In the genomic region with DNA sequence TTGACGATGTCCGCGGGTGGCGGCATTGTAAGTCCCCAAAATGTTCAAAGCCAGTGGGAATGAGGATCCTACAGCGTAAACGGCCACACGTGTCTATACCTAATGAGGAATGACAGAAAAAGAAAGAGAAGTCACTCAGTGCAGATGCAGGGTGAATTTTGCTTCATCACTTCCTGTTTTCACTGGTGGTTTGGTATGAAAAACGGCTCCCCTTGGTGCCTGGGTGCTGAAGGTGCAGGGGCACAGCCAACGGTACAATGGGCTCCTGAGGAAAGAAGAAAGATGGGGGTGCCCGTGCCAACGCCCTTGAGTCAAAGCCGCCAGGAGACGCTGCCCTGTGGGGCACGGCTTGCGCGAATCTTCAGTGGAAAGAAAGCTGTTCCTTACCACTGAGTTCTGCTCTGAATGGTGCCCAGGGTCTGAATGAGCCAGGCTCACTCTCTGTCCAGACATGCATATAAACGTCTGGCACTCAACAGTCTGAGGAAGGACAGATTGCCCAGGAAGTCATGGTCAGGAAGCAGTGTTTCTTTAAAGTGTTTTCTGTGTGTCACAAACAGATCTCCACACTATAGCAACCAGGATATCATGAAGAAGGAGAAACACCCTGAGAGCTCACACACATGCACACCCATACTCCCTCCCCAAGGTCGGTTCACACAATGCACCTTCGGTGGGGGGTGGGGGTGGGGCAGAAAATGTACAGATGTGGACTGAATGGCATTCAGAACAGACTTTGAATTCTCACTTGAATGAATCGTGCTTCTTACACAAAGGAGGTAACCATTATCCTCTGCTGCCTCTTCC, we compare ENCODE assay signal across 8 cellular contexts.
A peak's percentile ranks its signal among the peaks of the same experiment; 100 is the strongest.
DNase-seq lines count a peak whose midpoint lies in the region; ATAC-seq and TF ChIP-seq lines count a peak whose summit lies in the region.

No MANE protein-coding gene starts in this region.

- peak overlapping the region; percentile 84 for H3K27ac ChIP-seq in CD4-positive, CD25-positive, alpha-beta regulatory T cell (ENCODE audit: insufficient read depth, low read length, poor library complexity, severe bottlenecking)
- peak overlapping the region; percentile 93 for H3K27ac ChIP-seq in HL-60 (replicated peaks)

- CTCF ChIA-PET in activated CD4-positive, alpha-beta T cell treated with anti-CD3 and anti-CD28 coated beads, Interleukin-2, amount 10 ng/mL, durations not matched to agents 7 days and 5 days (lab: Charles Lee), result interaction anchor here (0.6 to 2.3 kb wide), 6 partner anchors 8 to 82 kb away, joined by 3 to 14 read pairs (median 4); no protein-coding TSS in a partner anchor

- H3K9me3 ChIP-seq in CD4-positive, CD25-positive, alpha-beta regulatory T cell (ENCODE audit: control insufficient read depth in 2 of 2, low read length in 2 of 2), result no peaks in the 10 kb centered on the region

- peaks cover 30 to 92% (median 62%) of the 10 kb centered on the region in 4 donors for H3K4me1 Mint-ChIP-seq in CD4-positive, CD25-positive, alpha-beta regulatory T cell
- H3K4me1 Mint-ChIP-seq in activated CD4-positive, alpha-beta T cell treated with anti-CD3 and anti-CD28 coated beads, Interleukin-2, amount 10 ng/mL, durations not matched to agents 7 days and 5 days, result peaks cover 69% of the 10 kb centered on the region
- peaks cover 58% of the 10 kb centered on the region for H3K4me1 Mint-ChIP-seq in endothelial cell (ENCODE audit: unreplicated experiment)

- peak overlapping the region; percentile 98 for H3K4me3 ChIP-seq in CD4-positive, CD25-positive, alpha-beta regulatory T cell (ENCODE audit: low read depth, low read length)
- H3K4me3 ChIP-seq in HL-60 (replicated peaks; ENCODE audit: insufficient read depth, low read length), result peak overlapping the region; percentile 67

- peak; percentile 60 to 91 (median 78) for DNase-seq in CD4-positive, CD25-positive, alpha-beta regulatory T cell
- DNase-seq in GM20000 (ENCODE audit: low spot score) (peak; percentile 47), HL-60 (ENCODE audit: low read depth in 1 of 2, low spot score in 1 of 2) (peak; percentile 75 to 93), endothelial cell (ENCODE audit: low spot score) (peak; percentile 10), cerebellar nuclear complex (lab: John Stamatoyannopoulos, UW) (no peak), mesenteric fat pad (ENCODE audit: low spot score) (no peak)
- DNase-seq in activated CD4-positive, alpha-beta T cell treated with anti-CD3 and anti-CD28 coated beads, Interleukin-2, amount 10 ng/mL, durations not matched to agents 7 days and 5 days, result peak; percentile 82
- peak; percentile 38 to 49 (median 40) for DNase-seq in stimulated activated CD4-positive, alpha-beta T cell treated with anti-CD3 and anti-CD28 coated beads, TNF-alpha, amount 100 ng/mL, for 1 hour (ENCODE audit: low read depth in 3 of 3, low spot score in 1 of 3)

- peak overlapping the region; percentile 98 to 100 (median 99) for H3K27ac Mint-ChIP-seq in CD4-positive, CD25-positive, alpha-beta regulatory T cell
- peak overlapping the region; percentile 96 for H3K27ac Mint-ChIP-seq in activated CD4-positive, alpha-beta T cell treated with anti-CD3 and anti-CD28 coated beads, Interleukin-2, amount 10 ng/mL, durations not matched to agents 7 days and 5 days
- H3K27ac Mint-ChIP-seq in endothelial cell (ENCODE audit: unreplicated experiment), result peak overlapping the region; percentile 95

- no peaks in the 10 kb centered on the region for H3K27me3 Mint-ChIP-seq in CD4-positive, CD25-positive, alpha-beta regulatory T cell
- no peaks in the 10 kb centered on the region for H3K27me3 Mint-ChIP-seq in activated CD4-positive, alpha-beta T cell treated with anti-CD3 and anti-CD28 coated beads, Interleukin-2, amount 10 ng/mL, durations not matched to agents 7 days and 5 days
- peaks cover 2% of the 10 kb centered on the region for H3K27me3 Mint-ChIP-seq in endothelial cell (ENCODE audit: unreplicated experiment)

- POLR2A ChIA-PET in activated CD4-positive, alpha-beta T cell treated with anti-CD3 and anti-CD28 coated beads, Interleukin-2, amount 10 ng/mL, durations not matched to agents 7 days and 5 days (lab: Charles Lee), result no interaction called here

- H3K27me3 ChIP-seq in CD4-positive, CD25-positive, alpha-beta regulatory T cell (ENCODE audit: control insufficient read depth, insufficient read depth, low read length), result no peaks in the 10 kb centered on the region
- no peaks in the 10 kb centered on the region for H3K27me3 ChIP-seq in HL-60 (ENCODE audit: insufficient read depth, poor library complexity, severe bottlenecking)

- H3K36me3 Mint-ChIP-seq in CD4-positive, CD25-positive, alpha-beta regulatory T cell, result peaks cover 17% of the 10 kb centered on the region
- peaks cover 43% of the 10 kb centered on the region for H3K36me3 Mint-ChIP-seq in activated CD4-positive, alpha-beta T cell treated with anti-CD3 and anti-CD28 coated beads, Interleukin-2, amount 10 ng/mL, durations not matched to agents 7 days and 5 days (ENCODE audit: low read depth)
- peaks cover 43% of the 10 kb centered on the region for H3K36me3 Mint-ChIP-seq in endothelial cell (ENCODE audit: low read depth, unreplicated experiment)

- H3K9me3 Mint-ChIP-seq in CD4-positive, CD25-positive, alpha-beta regulatory T cell, result no peaks in the 10 kb centered on the region
- H3K9me3 Mint-ChIP-seq in activated CD4-positive, alpha-beta T cell treated with anti-CD3 and anti-CD28 coated beads, Interleukin-2, amount 10 ng/mL, durations not matched to agents 7 days and 5 days, result no peaks in the 10 kb centered on the region
- H3K9me3 Mint-ChIP-seq in endothelial cell (ENCODE audit: unreplicated experiment), result no peaks in the 10 kb centered on the region

- H3K36me3 ChIP-seq in CD4-positive, CD25-positive, alpha-beta regulatory T cell (ENCODE audit: control insufficient read depth, insufficient read depth, low read length), result peaks cover 3% of the 10 kb centered on the region

- peak; percentile 88 to 93 for ATAC-seq in CD4-positive, CD25-positive, alpha-beta regulatory T cell (ENCODE audit: low read depth in 2 of 2)

- peaks cover 77% of the 10 kb centered on the region for H3K4me1 ChIP-seq in CD4-positive, CD25-positive, alpha-beta regulatory T cell (ENCODE audit: control insufficient read depth, insufficient read depth, low read length, poor library complexity, severe bottlenecking)

- peak overlapping the region; percentile 96 to 99 (median 96) for H3K4me3 Mint-ChIP-seq in CD4-positive, CD25-positive, alpha-beta regulatory T cell
- H3K4me3 Mint-ChIP-seq in activated CD4-positive, alpha-beta T cell treated with anti-CD3 and anti-CD28 coated beads, Interleukin-2, amount 10 ng/mL, durations not matched to agents 7 days and 5 days, result peak overlapping the region; percentile 90
- H3K4me3 Mint-ChIP-seq in endothelial cell (ENCODE audit: unreplicated experiment), result peak overlapping the region; percentile 58

- TF ChIP-seq CTCF in GM20000 (IDR thresholded peaks at IDR 0.05; ENCODE audit: extremely low read depth, missing control alignments) (peak; percentile 15), HL-60 (IDR thresholded peaks at IDR 0.05; ENCODE audit: insufficient read depth, low read length) (peak; percentile 22), endothelial cell (IDR thresholded peaks at IDR 0.05; ENCODE audit: unreplicated experiment) (no peak)

Comparison
In these comparisons a context has a peak if more than half of its experiments do, and no peak if none do; other contexts are left out.
1. DNase-seq: peak in CD4-positive, CD25-positive, alpha-beta regulatory T cell (3 of 3), GM20000 (single experiment), HL-60 (2 of 2), activated CD4-positive, alpha-beta T cell treated with anti-CD3 and anti-CD28 coated beads, Interleukin-2, amount 10 ng/mL, durations not matched to agents 7 days and 5 days (single experiment), endothelial cell (single experiment) and stimulated activated CD4-positive, alpha-beta T cell treated with anti-CD3 and anti-CD28 coated beads, TNF-alpha, amount 100 ng/mL, for 1 hour (3 of 3); none in cerebellar nuclear complex (0 of 2) and mesenteric fat pad (single experiment).
2. Peak in every context shown above with its lines, with median percentiles within 50 percentile points of each other: H3K27ac Mint-ChIP-seq and H3K4me3 Mint-ChIP-seq.